Comparison of ENCODE assay signal across 3 cellular contexts in genomic region chr1:179321533-179322216, GRCh38.
TF ChIP-seq lines count a peak whose summit lies in the region.

No MANE protein-coding gene starts in this region.

TF ChIP-seq in HepG2, 621 proteins besides CTCF, POLR2A, EP300 and RAD21:
- TF ChIP-seq NCOA2 (CRISPR knock-in tag; IDR thresholded peaks at IDR 0.05) (no peak), HDAC2 (CRISPR knock-in tag; IDR thresholded peaks at IDR 0.05) (no peak), GABPB1 (CRISPR knock-in tag; IDR thresholded peaks at IDR 0.05) (no peak), HOMEZ (CRISPR knock-in tag; IDR thresholded peaks at IDR 0.05; ENCODE audit: low read depth) (no peak), ZNF121 (CRISPR knock-in tag; IDR thresholded peaks at IDR 0.05) (peak; percentile 67; the same call in 1 of the 2 replicates)
- TF ChIP-seq, protein P1, sequence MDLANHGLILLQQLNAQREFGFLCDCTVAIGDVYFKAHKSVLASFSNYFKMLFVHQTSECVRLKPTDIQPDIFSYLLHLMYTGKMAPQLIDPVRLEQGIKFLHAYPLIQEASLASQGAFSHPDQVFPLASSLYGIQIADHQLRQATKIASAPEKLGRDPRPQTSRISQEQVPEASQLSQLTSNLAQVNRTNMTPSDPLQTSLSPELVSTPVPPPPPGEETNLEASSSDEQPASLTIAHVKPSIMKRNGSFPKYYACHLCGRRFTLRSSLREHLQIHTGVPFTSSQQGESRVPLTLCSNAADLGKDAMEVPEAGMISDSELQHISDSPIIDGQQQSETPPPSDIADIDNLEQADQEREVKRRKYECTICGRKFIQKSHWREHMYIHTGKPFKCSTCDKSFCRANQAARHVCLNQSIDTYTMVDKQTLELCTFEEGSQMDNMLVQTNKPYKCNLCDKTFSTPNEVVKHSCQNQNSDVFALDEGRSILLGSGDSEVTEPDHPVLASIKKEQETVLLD (CRISPR knock-in tag; IDR thresholded peaks at IDR 0.05; ENCODE audit: low read depth): no peak
- TF ChIP-seq, protein P2, sequence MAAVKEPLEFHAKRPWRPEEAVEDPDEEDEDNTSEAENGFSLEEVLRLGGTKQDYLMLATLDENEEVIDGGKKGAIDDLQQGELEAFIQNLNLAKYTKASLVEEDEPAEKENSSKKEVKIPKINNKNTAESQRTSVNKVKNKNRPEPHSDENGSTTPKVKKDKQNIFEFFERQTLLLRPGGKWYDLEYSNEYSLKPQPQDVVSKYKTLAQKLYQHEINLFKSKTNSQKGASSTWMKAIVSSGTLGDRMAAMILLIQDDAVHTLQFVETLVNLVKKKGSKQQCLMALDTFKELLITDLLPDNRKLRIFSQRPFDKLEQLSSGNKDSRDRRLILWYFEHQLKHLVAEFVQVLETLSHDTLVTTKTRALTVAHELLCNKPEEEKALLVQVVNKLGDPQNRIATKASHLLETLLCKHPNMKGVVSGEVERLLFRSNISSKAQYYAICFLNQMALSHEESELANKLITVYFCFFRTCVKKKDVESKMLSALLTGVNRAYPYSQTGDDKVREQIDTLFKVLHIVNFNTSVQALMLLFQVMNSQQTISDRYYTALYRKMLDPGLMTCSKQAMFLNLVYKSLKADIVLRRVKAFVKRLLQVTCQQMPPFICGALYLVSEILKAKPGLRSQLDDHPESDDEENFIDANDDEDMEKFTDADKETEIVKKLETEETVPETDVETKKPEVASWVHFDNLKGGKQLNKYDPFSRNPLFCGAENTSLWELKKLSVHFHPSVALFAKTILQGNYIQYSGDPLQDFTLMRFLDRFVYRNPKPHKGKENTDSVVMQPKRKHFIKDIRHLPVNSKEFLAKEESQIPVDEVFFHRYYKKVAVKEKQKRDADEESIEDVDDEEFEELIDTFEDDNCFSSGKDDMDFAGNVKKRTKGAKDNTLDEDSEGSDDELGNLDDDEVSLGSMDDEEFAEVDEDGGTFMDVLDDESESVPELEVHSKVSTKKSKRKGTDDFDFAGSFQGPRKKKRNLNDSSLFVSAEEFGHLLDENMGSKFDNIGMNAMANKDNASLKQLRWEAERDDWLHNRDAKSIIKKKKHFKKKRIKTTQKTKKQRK (IDR thresholded peaks at IDR 0.05; ENCODE audit: low read length): no peak

TF ChIP-seq in IMR-90, 13 proteins besides CTCF, POLR2A, EP300 and RAD21:
- TF ChIP-seq NFE2L2 (IDR thresholded peaks at IDR 0.05; ENCODE audit: low read depth, low read length) (no peak), MXI1 (IDR thresholded peaks at IDR 0.05; ENCODE audit: borderline replicate concordance, low read depth, low read length) (no peak), CHD1 (IDR thresholded peaks at IDR 0.05; ENCODE audit: low read depth, low read length) (no peak), RCOR1 (IDR thresholded peaks at IDR 0.05; ENCODE audit: insufficient replicate concordance, low read length) (no peak), MAFK (IDR thresholded peaks at IDR 0.05; ENCODE audit: low read depth, low read length) (no peak), FOS (IDR thresholded peaks at IDR 0.05; ENCODE audit: low read depth, low read length) (no peak), USF2 (IDR thresholded peaks at IDR 0.05; ENCODE audit: low read depth, low read length) (no peak), RFX5 (IDR thresholded peaks at IDR 0.05; ENCODE audit: low read depth, low read length) (no peak), BHLHE40 (IDR thresholded peaks at IDR 0.05; ENCODE audit: low read depth, low read length) (no peak), CEBPB (IDR thresholded peaks at IDR 0.05; ENCODE audit: low read depth, low read length) (no peak)
- TF ChIP-seq, protein P3, sequence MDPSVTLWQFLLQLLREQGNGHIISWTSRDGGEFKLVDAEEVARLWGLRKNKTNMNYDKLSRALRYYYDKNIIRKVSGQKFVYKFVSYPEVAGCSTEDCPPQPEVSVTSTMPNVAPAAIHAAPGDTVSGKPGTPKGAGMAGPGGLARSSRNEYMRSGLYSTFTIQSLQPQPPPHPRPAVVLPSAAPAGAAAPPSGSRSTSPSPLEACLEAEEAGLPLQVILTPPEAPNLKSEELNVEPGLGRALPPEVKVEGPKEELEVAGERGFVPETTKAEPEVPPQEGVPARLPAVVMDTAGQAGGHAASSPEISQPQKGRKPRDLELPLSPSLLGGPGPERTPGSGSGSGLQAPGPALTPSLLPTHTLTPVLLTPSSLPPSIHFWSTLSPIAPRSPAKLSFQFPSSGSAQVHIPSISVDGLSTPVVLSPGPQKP (IDR thresholded peaks at IDR 0.05; ENCODE audit: borderline replicate concordance, low read depth, low read length): no peak

TF ChIP-seq in K562, 482 proteins besides CTCF, POLR2A, EP300 and RAD21:
- TF ChIP-seq BCOR (IDR thresholded peaks at IDR 0.05) (peak; percentile 81), U2AF2 (optimal IDR thresholded peaks at IDR 0.05; ENCODE audit: low read depth, low read length) (no peak), EZH2 (IDR thresholded peaks at IDR 0.05; ENCODE audit: borderline replicate concordance, low read depth, low read length) (no peak), ZNF253 (CRISPR knock-in tag; conservative IDR thresholded peaks at IDR 0.05) (no peak), ZNF121 (CRISPR knock-in tag; conservative IDR thresholded peaks at IDR 0.05) (peak; percentile 99), ILF3 (IDR thresholded peaks at IDR 0.05; ENCODE audit: borderline replicate concordance) (no peak), HINFP (tag; conservative IDR thresholded peaks at IDR 0.05; ENCODE audit: low read depth) (no peak), PRDM10 (IDR thresholded peaks at IDR 0.05; ENCODE audit: partially characterized antibody) (no peak), DDX20 (tag; IDR thresholded peaks at IDR 0.05; ENCODE audit: low read depth) (no peak), RBM25 (IDR thresholded peaks at IDR 0.05; ENCODE audit: low read depth, low read length, severe bottlenecking) (no peak), HNRNPUL1 (IDR thresholded peaks at IDR 0.05; ENCODE audit: low read length) (no peak)
